1 cellular context compared by ENCODE assay signal in genomic region chr5:142922223-142922952, GRCh38.
TF ChIP-seq lines count a peak whose summit lies in the region.

No MANE protein-coding gene starts in this region.

TF ChIP-seq in HepG2, 621 proteins besides CTCF, POLR2A, EP300 and RAD21 (continued from another document and continues in another):
- TF ChIP-seq, protein P1, sequence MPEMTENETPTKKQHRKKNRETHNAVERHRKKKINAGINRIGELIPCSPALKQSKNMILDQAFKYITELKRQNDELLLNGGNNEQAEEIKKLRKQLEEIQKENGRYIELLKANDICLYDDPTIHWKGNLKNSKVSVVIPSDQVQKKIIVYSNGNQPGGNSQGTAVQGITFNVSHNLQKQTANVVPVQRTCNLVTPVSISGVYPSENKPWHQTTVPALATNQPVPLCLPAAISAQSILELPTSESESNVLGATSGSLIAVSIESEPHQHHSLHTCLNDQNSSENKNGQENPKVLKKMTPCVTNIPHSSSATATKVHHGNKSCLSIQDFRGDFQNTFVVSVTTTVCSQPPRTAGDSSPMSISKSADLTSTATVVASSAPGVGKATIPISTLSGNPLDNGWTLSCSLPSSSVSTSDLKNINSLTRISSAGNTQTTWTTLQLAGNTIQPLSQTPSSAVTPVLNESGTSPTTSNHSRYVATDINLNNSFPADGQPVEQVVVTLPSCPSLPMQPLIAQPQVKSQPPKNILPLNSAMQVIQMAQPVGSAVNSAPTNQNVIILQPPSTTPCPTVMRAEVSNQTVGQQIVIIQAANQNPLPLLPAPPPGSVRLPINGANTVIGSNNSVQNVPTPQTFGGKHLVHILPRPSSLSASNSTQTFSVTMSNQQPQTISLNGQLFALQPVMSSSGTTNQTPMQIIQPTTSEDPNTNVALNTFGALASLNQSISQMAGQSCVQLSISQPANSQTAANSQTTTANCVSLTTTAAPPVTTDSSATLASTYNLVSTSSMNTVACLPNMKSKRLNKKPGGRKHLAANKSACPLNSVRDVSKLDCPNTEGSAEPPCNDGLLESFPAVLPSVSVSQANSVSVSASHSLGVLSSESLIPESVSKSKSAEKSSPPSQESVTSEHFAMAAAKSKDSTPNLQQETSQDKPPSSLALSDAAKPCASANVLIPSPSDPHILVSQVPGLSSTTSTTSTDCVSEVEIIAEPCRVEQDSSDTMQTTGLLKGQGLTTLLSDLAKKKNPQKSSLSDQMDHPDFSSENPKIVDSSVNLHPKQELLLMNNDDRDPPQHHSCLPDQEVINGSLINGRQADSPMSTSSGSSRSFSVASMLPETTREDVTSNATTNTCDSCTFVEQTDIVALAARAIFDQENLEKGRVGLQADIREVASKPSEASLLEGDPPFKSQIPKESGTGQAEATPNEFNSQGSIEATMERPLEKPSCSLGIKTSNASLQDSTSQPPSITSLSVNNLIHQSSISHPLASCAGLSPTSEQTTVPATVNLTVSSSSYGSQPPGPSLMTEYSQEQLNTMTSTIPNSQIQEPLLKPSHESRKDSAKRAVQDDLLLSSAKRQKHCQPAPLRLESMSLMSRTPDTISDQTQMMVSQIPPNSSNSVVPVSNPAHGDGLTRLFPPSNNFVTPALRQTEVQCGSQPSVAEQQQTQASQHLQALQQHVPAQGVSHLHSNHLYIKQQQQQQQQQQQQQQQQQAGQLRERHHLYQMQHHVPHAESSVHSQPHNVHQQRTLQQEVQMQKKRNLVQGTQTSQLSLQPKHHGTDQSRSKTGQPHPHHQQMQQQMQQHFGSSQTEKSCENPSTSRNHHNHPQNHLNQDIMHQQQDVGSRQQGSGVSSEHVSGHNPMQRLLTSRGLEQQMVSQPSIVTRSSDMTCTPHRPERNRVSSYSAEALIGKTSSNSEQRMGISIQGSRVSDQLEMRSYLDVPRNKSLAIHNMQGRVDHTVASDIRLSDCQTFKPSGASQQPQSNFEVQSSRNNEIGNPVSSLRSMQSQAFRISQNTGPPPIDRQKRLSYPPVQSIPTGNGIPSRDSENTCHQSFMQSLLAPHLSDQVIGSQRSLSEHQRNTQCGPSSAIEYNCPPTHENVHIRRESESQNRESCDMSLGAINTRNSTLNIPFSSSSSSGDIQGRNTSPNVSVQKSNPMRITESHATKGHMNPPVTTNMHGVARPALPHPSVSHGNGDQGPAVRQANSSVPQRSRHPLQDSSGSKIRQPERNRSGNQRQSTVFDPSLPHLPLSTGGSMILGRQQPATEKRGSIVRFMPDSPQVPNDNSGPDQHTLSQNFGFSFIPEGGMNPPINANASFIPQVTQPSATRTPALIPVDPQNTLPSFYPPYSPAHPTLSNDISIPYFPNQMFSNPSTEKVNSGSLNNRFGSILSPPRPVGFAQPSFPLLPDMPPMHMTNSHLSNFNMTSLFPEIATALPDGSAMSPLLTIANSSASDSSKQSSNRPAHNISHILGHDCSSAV (CRISPR knock-in tag; IDR thresholded peaks at IDR 0.05; ENCODE audit: borderline replicate concordance), result no peak
- no peak for TF ChIP-seq FLYWCH1 (CRISPR knock-in tag; IDR thresholded peaks at IDR 0.05)
- no peak for TF ChIP-seq NFE2 (CRISPR knock-in tag; IDR thresholded peaks at IDR 0.05)
- TF ChIP-seq PAXIP1 (CRISPR knock-in tag; conservative IDR thresholded peaks at IDR 0.05), result peak; percentile 92
- peak; percentile 87 for TF ChIP-seq SALL1 (CRISPR knock-in tag; IDR thresholded peaks at IDR 0.05)
- TF ChIP-seq, protein P2, sequence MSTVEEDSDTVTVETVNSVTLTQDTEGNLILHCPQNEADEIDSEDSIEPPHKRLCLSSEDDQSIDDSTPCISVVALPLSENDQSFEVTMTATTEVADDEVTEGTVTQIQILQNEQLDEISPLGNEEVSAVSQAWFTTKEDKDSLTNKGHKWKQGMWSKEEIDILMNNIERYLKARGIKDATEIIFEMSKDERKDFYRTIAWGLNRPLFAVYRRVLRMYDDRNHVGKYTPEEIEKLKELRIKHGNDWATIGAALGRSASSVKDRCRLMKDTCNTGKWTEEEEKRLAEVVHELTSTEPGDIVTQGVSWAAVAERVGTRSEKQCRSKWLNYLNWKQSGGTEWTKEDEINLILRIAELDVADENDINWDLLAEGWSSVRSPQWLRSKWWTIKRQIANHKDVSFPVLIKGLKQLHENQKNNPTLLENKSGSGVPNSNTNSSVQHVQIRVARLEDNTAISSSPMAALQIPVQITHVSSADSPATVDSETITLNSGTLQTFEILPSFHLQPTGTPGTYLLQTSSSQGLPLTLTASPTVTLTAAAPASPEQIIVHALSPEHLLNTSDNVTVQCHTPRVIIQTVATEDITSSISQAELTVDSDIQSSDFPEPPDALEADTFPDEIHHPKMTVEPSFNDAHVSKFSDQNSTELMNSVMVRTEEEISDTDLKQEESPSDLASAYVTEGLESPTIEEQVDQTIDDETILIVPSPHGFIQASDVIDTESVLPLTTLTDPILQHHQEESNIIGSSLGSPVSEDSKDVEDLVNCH (CRISPR knock-in tag; IDR thresholded peaks at IDR 0.05), result no peak
- no peak for TF ChIP-seq SMAD9 (CRISPR knock-in tag; IDR thresholded peaks at IDR 0.05)
- TF ChIP-seq STAG1 (CRISPR knock-in tag; IDR thresholded peaks at IDR 0.05), result no peak
- 0 out of 2 replicates have a peak, but pooled peaks have one; percentile 24 for TF ChIP-seq MEIS2 (CRISPR knock-in tag; IDR thresholded peaks at IDR 0.05)
- no peak for TF ChIP-seq ZNF556 (CRISPR knock-in tag; IDR thresholded peaks at IDR 0.05; ENCODE audit: borderline replicate concordance)
- TF ChIP-seq ATF4 (CRISPR knock-in tag; IDR thresholded peaks at IDR 0.05), result peak in 1 of 2 experiments; percentile 93; a peak in 2 of 4 replicates
- TF ChIP-seq ZNF7 (CRISPR knock-in tag; IDR thresholded peaks at IDR 0.05), result no peak
- no peak for TF ChIP-seq ZNF468 (CRISPR knock-in tag; IDR thresholded peaks at IDR 0.05)
- TF ChIP-seq MXD3 (CRISPR knock-in tag; IDR thresholded peaks at IDR 0.05), result no peak
- TF ChIP-seq ZFP41 (CRISPR knock-in tag; IDR thresholded peaks at IDR 0.05; ENCODE audit: borderline replicate concordance), result no peak
- no peak for TF ChIP-seq THAP8 (CRISPR knock-in tag; IDR thresholded peaks at IDR 0.05; ENCODE audit: borderline replicate concordance)
- TF ChIP-seq ZFP36L1 (CRISPR knock-in tag; IDR thresholded peaks at IDR 0.05), result no peak
- no peak for TF ChIP-seq ZNF558 (CRISPR knock-in tag; IDR thresholded peaks at IDR 0.05; ENCODE audit: borderline replicate concordance)
- no peak for TF ChIP-seq ZNF576 (CRISPR knock-in tag; IDR thresholded peaks at IDR 0.05)
- no peak for TF ChIP-seq ATF7 (IDR thresholded peaks at IDR 0.05)
- TF ChIP-seq ATF7 (CRISPR knock-in tag; IDR thresholded peaks at IDR 0.05), result no peak
- TF ChIP-seq AKAP8 (CRISPR knock-in tag; IDR thresholded peaks at IDR 0.05), result no peak
- TF ChIP-seq ZSCAN30 (CRISPR knock-in tag; IDR thresholded peaks at IDR 0.05), result no peak
- no peak for TF ChIP-seq GTF2F1 (IDR thresholded peaks at IDR 0.05; ENCODE audit: low read length)
- TF ChIP-seq ZNF772 (CRISPR knock-in tag; IDR thresholded peaks at IDR 0.05), result no peak
- no peak for TF ChIP-seq DBP (CRISPR knock-in tag; IDR thresholded peaks at IDR 0.05; ENCODE audit: not compliant biosample characterization)
- TF ChIP-seq ZBTB39 (CRISPR knock-in tag; IDR thresholded peaks at IDR 0.05), result peak; percentile 93
- no peak for TF ChIP-seq ZNF639 (CRISPR knock-in tag; conservative IDR thresholded peaks at IDR 0.05)
- TF ChIP-seq CBFB (CRISPR knock-in tag; IDR thresholded peaks at IDR 0.05), result no peak
- TF ChIP-seq ZNF737 (CRISPR knock-in tag; IDR thresholded peaks at IDR 0.05; ENCODE audit: borderline replicate concordance), result no peak
- TF ChIP-seq HNF1B (CRISPR knock-in tag; IDR thresholded peaks at IDR 0.05), result no peak
- TF ChIP-seq ZNF335 (CRISPR knock-in tag; IDR thresholded peaks at IDR 0.05), result no peak
- TF ChIP-seq FOXC1 (CRISPR knock-in tag; IDR thresholded peaks at IDR 0.05; ENCODE audit: borderline replicate concordance), result no peak
- TF ChIP-seq GPBP1L1 (CRISPR knock-in tag; IDR thresholded peaks at IDR 0.05), result no peak
